10 cellular contexts compared by ENCODE assay signal in genomic region chr2:96771792-96772618, GRCh38. TPM values are rescaled to one million over a fixed set of nuclear protein-coding genes. Genes with fewer than 3 reads are reported as not detected.
DNase-seq lines count a peak whose midpoint lies in the region; ATAC-seq, FAIRE-seq and TF ChIP-seq lines count a peak whose summit lies in the region.
"Had no signal": no experiment of that assay in that cellular context is flagged by ENCODE, and none has a peak within 500 bp of the region (broad histone marks: within the 10 kb centered on the region; RNA-seq: fewer than 3 reads in every experiment).

No MANE protein-coding gene starts in this region.

- intact Hi-C loops in PC-3 (cut with micrococcal nuclease) (no loop called here), left colon (cut with DNase I, micrococcal nuclease) (no loop called here), transverse colon (cut with DNase I; ENCODE audit: low total_unique reads) (no loop called here)

- H3K4me1 ChIP-seq in PC-3 (ENCODE audit: insufficient read depth, low read length) (peaks cover 33% of the 10 kb centered on the region), transverse colon (peaks cover 19 to 84% (median 62%) of the 10 kb centered on the region in 4 donors)

- peaks cover 32% of the 10 kb centered on the region for H3K79me2 ChIP-seq in PC-3 (ENCODE audit: low read length)

- no peak for TF ChIP-seq EP300 in transverse colon (IDR thresholded peaks at IDR 0.05; ENCODE audit: low read depth)

- no peaks in the 10 kb centered on the region for H3K27me3 Mint-ChIP-seq in chondrocyte (ENCODE audit: low read depth)
- H3K27me3 Mint-ChIP-seq: progenitor cell of endocrine pancreas had no signal

- H3K9ac ChIP-seq in PC-3 (ENCODE audit: low read length): no peak overlapping the region
- H3K9ac ChIP-seq: GM23248 had no signal

- POLR2A ChIA-PET in PC-3 (lab: Charles Lee; ENCODE audit: unreplicated experiment): no interaction called here

- CTCF ChIA-PET in PC-3 (lab: Charles Lee): no interaction called here

- TF ChIP-seq POLR2A in transverse colon (IDR thresholded peaks at IDR 0.05): no peak

- no peak for FAIRE-seq in RCC 7860 (lab: Jason Lieb, UNC)

- no peaks in the 10 kb centered on the region for H3F3A ChIP-seq in PC-3 (ENCODE audit: low read length, unreplicated experiment)

- no peaks in the 10 kb centered on the region for H3K9me3 ChIP-seq in PC-3 (ENCODE audit: low read length)
- no peaks in the 10 kb centered on the region for H3K9me3 ChIP-seq in transverse colon

- no peaks in the 10 kb centered on the region for H3K9me3 Mint-ChIP-seq in chondrocyte (ENCODE audit: low read depth)

- in situ Hi-C loops in transverse colon (cut with MboI; ENCODE audit: low pct_ligation_motif_present in 1 of 4, low pct_unique_long_range_greater_than_20kb in 1 of 4, low sequenced_read_pairs in 3 of 4): no loop called here

- no peak overlapping the region for H3K27ac Mint-ChIP-seq in chondrocyte (ENCODE audit: unreplicated experiment)
- H3K27ac Mint-ChIP-seq: progenitor cell of endocrine pancreas had no signal

- H3K4me2 ChIP-seq in PC-3 (ENCODE audit: low read length): peak overlapping the region; percentile 35

- peak; percentile 35 for TF ChIP-seq CTCF in PC-3 (conservative IDR thresholded peaks at IDR 0.05; ENCODE audit: low read depth, low read length)
- TF ChIP-seq CTCF in transverse colon (IDR thresholded peaks at IDR 0.05): peak in 3 of 5 experiments; percentile 11 to 62 (median 60)
- TF ChIP-seq CTCF in chondrocyte (IDR thresholded peaks at IDR 0.05): no peak

- H3K27me3 ChIP-seq in PC-3 (ENCODE audit: low read length): no peaks in the 10 kb centered on the region
- no peaks in the 10 kb centered on the region for H3K27me3 ChIP-seq in transverse colon

- peaks cover 3% of the 10 kb centered on the region for H3K4me1 Mint-ChIP-seq in chondrocyte (ENCODE audit: low read depth)

- DNase-seq in SIG-M5 treated with dmso at 0.1 percent for 504 hours (lab: John Stamatoyannopoulos, UW; ENCODE audit: unreplicated experiment): peak; percentile 54
- DNase-seq in SIG-M5 (lab: John Stamatoyannopoulos, UW): no peak
- DNase-seq in PC-3: peak; percentile 91
- DNase-seq in left colon: peak; percentile 76 to 82
- peak; percentile 84 for DNase-seq in transverse colon
- DNase-seq in chondrocyte (ENCODE audit: low spot score): no peak
- DNase-seq in RCC 7860 (ENCODE audit: low spot score): no peak
- DNase-seq: GM23248 had no signal

- H3K9me2 ChIP-seq in PC-3 (replicated peaks; ENCODE audit: low read length): no peaks in the 10 kb centered on the region

- H3K27ac ChIP-seq in PC-3 (ENCODE audit: low read length) (0 out of 2 replicates have a peak overlapping the region, but pooled peaks have one; percentile 23), transverse colon (peak overlapping the region; percentile 55 to 89 (median 75))
- H3K27ac ChIP-seq: GM23248 had no signal

- H2AFZ ChIP-seq in PC-3 (ENCODE audit: low read length): no peak overlapping the region
- H2AFZ ChIP-seq: GM23248 had no signal

- H4K20me1 ChIP-seq in PC-3 (ENCODE audit: low read length): no peaks in the 10 kb centered on the region

- ATAC-seq in PC-3 (peak; percentile 71), left colon (peak; percentile 58), GM21447 (IDR thresholded peaks at IDR 0.05; ENCODE audit: unreplicated experiment) (no peak)

- H3K36me3 ChIP-seq in PC-3 (ENCODE audit: low read depth, low read length) (no peaks in the 10 kb centered on the region), transverse colon (no peaks in the 10 kb centered on the region)

- no peak overlapping the region for H3K4me3 ChIP-seq in PC-3 (ENCODE audit: low read length)
- H3K4me3 ChIP-seq in transverse colon: no peak overlapping the region
- H3K4me3 ChIP-seq: GM23248 had no signal

- BruUV-seq in PC-3 (replicated peaks; lab: Mats Ljungman, UMichigan): no TSS peak

- WGBS in transverse colon (ENCODE audit: low coverage in 1 of 2), 2 donors: 62 to 73% methylated on average over 3 to 20 of the region's 20 CpGs

- H3K4me3 Mint-ChIP-seq in chondrocyte (ENCODE audit: unreplicated experiment): no peak overlapping the region

- H3K36me3 Mint-ChIP-seq in chondrocyte (ENCODE audit: low read depth): no peaks in the 10 kb centered on the region

RNA-seq across cellular contexts. Expression of gene CNNM4, which starts 11.3 kb away (rescaled TPM):
- total RNA-seq in PC-3 (2014; rRNA removed) (12.5 and 15.1 TPM in 2 replicates), left colon (100 to 1,000 TPM in 1 of 2 donors, 10 to 100 TPM in 1; 98.5 to 142 TPM), transverse colon (100 to 1,000 TPM in 1 of 4 donors, 10 to 100 TPM in 3; 66.5 to 134 (median 85.7) TPM), chondrocyte (7.6 to 8.3 TPM (median 7.7 TPM) in 3 replicates)

RNA-seq across cellular contexts. Expression of gene LMAN2L, which starts 32.1 kb away (rescaled TPM):
- total RNA-seq in PC-3 (2014; rRNA removed) (27.8 and 31.4 TPM in 2 replicates), left colon (10 to 100 TPM; 14.6 to 16.3 TPM), transverse colon (10 to 100 TPM; 16.7 to 27.3 (median 19.0) TPM), chondrocyte (15.3 to 25.4 TPM (median 15.9 TPM) in 3 replicates)

RNA-seq across cellular contexts. Expression of gene CNNM3, which starts 44.1 kb away (rescaled TPM):
- total RNA-seq in PC-3 (2014; rRNA removed) (9.0 and 12.3 TPM in 2 replicates), left colon (10 to 100 TPM; 25.4 to 25.8 TPM), transverse colon (10 to 100 TPM; 14.2 to 54.3 (median 22.3) TPM), chondrocyte (10.2 to 14.0 TPM (median 10.4 TPM) in 3 replicates)

Comparison
In these comparisons a context has a peak if more than half of its experiments do, and no peak if none do; other contexts are left out.
1. DNase-seq: peak in SIG-M5 treated with dmso at 0.1 percent for 504 hours (single experiment), PC-3 (single experiment), left colon (2 of 2) and transverse colon (single experiment); none in SIG-M5 (single experiment), chondrocyte (single experiment) and RCC 7860 (single experiment).